ENCODE assay signal across 9 cellular contexts in the genomic region with DNA sequence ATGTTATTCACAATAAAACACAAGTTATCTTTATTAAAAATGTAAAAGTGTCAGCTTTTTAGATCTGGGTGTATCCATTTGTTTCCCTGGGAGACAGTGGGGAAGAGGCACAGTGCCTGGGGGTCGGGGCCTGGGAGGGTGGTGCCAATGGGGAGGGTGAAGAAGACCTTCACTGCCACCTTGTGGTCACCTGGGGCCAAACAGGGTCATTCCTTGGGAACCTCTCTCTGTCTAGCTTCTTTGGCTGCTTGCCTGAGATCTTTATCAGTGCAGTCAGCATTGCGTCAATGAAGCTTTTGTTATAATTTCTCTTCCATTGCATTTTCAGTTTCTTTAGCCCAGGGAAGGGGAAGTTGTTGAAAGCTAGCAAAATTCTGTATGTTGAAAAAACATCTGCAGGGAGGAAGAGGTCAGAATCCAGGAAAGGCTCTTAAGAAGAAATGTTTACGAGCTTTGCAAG. TPM values are rescaled to one million over a fixed set of nuclear protein-coding genes. Genes with fewer than 3 reads are reported as not detected.
DNase-seq lines count a peak whose midpoint lies in the region; ATAC-seq, FAIRE-seq and TF ChIP-seq lines count a peak whose summit lies in the region.
"Had no signal": no experiment of that assay in that cellular context is flagged by ENCODE, and none has a peak within 500 bp of the region (broad histone marks: within the 10 kb centered on the region; RNA-seq: fewer than 3 reads in every experiment).

No MANE protein-coding gene starts in this region.

- DNase-seq in CD8-positive, alpha-beta T cell, result peak in 2 of 7 experiments; percentile 12
- DNase-seq in GM19239 (ENCODE audit: insufficient read length, low spot score), result peak; percentile 79
- DNase-seq in NCI-H345 treated with DMSO at 0.1 percent for 48 hours (lab: John Stamatoyannopoulos, UW; ENCODE audit: unreplicated experiment), result peak; percentile 21
- peak; percentile 54 to 64 for DNase-seq in activated CD4-positive, alpha-beta T cell treated with anti-CD3 and anti-CD28 coated beads, Interleukin-2, amount 50 U/mL, for 48 hours
- DNase-seq in fibroblast of mammary gland (ENCODE audit: low read depth), result peak; percentile 53
- DNase-seq in neural crest cell (ENCODE audit: low read depth, low spot score), result peak; percentile 73
- no peak for DNase-seq in suprapubic skin (ENCODE audit: low spot score in 2 of 2)

- no peak overlapping the region for H3K27ac Mint-ChIP-seq in CD8-positive, alpha-beta T cell
- H3K27ac Mint-ChIP-seq in neural crest cell (ENCODE audit: unreplicated experiment), result no peak overlapping the region
- H3K27ac Mint-ChIP-seq: T-helper 1 cell treated with Interleukin-12 subunit alpha and Interleukin-12 subunit beta and Interleukin-4 antibody, amounts not matched to agents 30 μg/mL and 1 μg/mL, for 36 hours had no signal

- H3K36me3 Mint-ChIP-seq in CD8-positive, alpha-beta T cell, result no peaks in the 10 kb centered on the region
- H3K36me3 Mint-ChIP-seq in neural crest cell (ENCODE audit: low read depth), result no peaks in the 10 kb centered on the region

- intact Hi-C loops in CD8-positive, alpha-beta T cell (cut with DNase I, micrococcal nuclease), result no loop called here

- no peaks in the 10 kb centered on the region for H3K36me3 ChIP-seq in CD8-positive, alpha-beta T cell (ENCODE audit: insufficient read depth, low read length)
- no peaks in the 10 kb centered on the region for H3K36me3 ChIP-seq in suprapubic skin

- no peak for TF ChIP-seq POLR2A in suprapubic skin (IDR thresholded peaks at IDR 0.05)

- 34% methylated on average over 3 of the region's 3 CpGs for WGBS in suprapubic skin

- no peak overlapping the region for H3K4me3 Mint-ChIP-seq in CD8-positive, alpha-beta T cell
- no peak overlapping the region for H3K4me3 Mint-ChIP-seq in neural crest cell
- H3K4me3 Mint-ChIP-seq: T-helper 1 cell treated with Interleukin-12 subunit alpha and Interleukin-12 subunit beta and Interleukin-4 antibody, amounts not matched to agents 30 μg/mL and 1 μg/mL, for 36 hours had no signal

- ATAC-seq in CD8-positive, alpha-beta T cell, result peak; percentile 29
- ATAC-seq in HG03432 (IDR thresholded peaks at IDR 0.05; ENCODE audit: unreplicated experiment), result peak; percentile 88

- H3K4me3 ChIP-seq in CD8-positive, alpha-beta T cell (ENCODE audit: low read depth, low read length), result no peak overlapping the region
- H3K4me3 ChIP-seq in fibroblast of mammary gland (ENCODE audit: control insufficient read depth, low read depth, low read length), result no peak overlapping the region
- H3K4me3 ChIP-seq in suprapubic skin, result no peak overlapping the region

- CTCF ChIA-PET in CD8-positive, alpha-beta T cell (lab: Charles Lee), result interaction anchor here (1.0 to 1.2 kb wide), 3 partner anchors 9 to 144 kb away, joined by 3 read pairs; no protein-coding TSS in a partner anchor

- H3K4me1 ChIP-seq in CD8-positive, alpha-beta T cell (ENCODE audit: insufficient read depth, low read length), result no peaks in the 10 kb centered on the region
- peaks cover 6% of the 10 kb centered on the region for H3K4me1 ChIP-seq in suprapubic skin

- H3K9me3 ChIP-seq in CD8-positive, alpha-beta T cell (ENCODE audit: low read length), result no peaks in the 10 kb centered on the region
- no peaks in the 10 kb centered on the region for H3K9me3 ChIP-seq in suprapubic skin

- no peak overlapping the region for H3K27ac ChIP-seq in CD8-positive, alpha-beta T cell (ENCODE audit: low read depth, low read length)
- H3K27ac ChIP-seq in suprapubic skin, result no peak overlapping the region

- peaks cover 17% of the 10 kb centered on the region for H3K27me3 Mint-ChIP-seq in CD8-positive, alpha-beta T cell (ENCODE audit: low read depth)
- H3K27me3 Mint-ChIP-seq in neural crest cell (ENCODE audit: low read depth), result no peaks in the 10 kb centered on the region

- TF ChIP-seq EP300 in suprapubic skin (IDR thresholded peaks at IDR 0.05), result no peak

- TF ChIP-seq CTCF in CD8-positive, alpha-beta T cell (IDR thresholded peaks at IDR 0.05), result no peak
- peak; percentile 37 for TF ChIP-seq CTCF in fibroblast of mammary gland (conservative IDR thresholded peaks at IDR 0.05; ENCODE audit: control insufficient read depth, insufficient read depth, low read depth, low read length)
- peak; percentile 81 for TF ChIP-seq CTCF in neural crest cell (conservative IDR thresholded peaks at IDR 0.05)
- TF ChIP-seq CTCF in suprapubic skin (IDR thresholded peaks at IDR 0.05), result peak in 1 of 2 donors; percentile 36

- no peaks in the 10 kb centered on the region for H3K27me3 ChIP-seq in CD8-positive, alpha-beta T cell (ENCODE audit: insufficient read depth, low read length)
- H3K27me3 ChIP-seq in suprapubic skin, result peaks cover 3% of the 10 kb centered on the region

- peak; percentile 68 for FAIRE-seq in GM19239 (lab: Jason Lieb, UNC)

- no peaks in the 10 kb centered on the region for H3K9me3 Mint-ChIP-seq in CD8-positive, alpha-beta T cell
- no peaks in the 10 kb centered on the region for H3K9me3 Mint-ChIP-seq in neural crest cell
- H3K9me3 Mint-ChIP-seq: T-helper 1 cell treated with Interleukin-12 subunit alpha and Interleukin-12 subunit beta and Interleukin-4 antibody, amounts not matched to agents 30 μg/mL and 1 μg/mL, for 36 hours had no signal

- POLR2A ChIA-PET in CD8-positive, alpha-beta T cell (lab: Charles Lee), result interaction anchor here (0.6 kb wide), 1 partner anchor 15 kb away, joined by 7 read pairs; no protein-coding TSS in a partner anchor

- peaks cover 3% of the 10 kb centered on the region for H3K4me1 Mint-ChIP-seq in CD8-positive, alpha-beta T cell (ENCODE audit: low read depth)
- peaks cover 14% of the 10 kb centered on the region for H3K4me1 Mint-ChIP-seq in neural crest cell

RNA-seq across cellular contexts. Expression of a gene that starts 39.1 kb away (rescaled TPM):
- not detected for total RNA-seq in CD8-positive, alpha-beta T cell
- total RNA-seq in neural crest cell (13.7 and 14.6 TPM in 2 replicates), suprapubic skin (1 to 10 TPM in 1 of 4 donors, under 1 TPM in 2, not detected in 1; 0.30 to 1.3 (median 0.55) TPM)

Comparison
In these comparisons a context has a peak if more than half of its experiments do, and no peak if none do; other contexts are left out.
1. DNase-seq: peak in GM19239 (single experiment), NCI-H345 treated with DMSO at 0.1 percent for 48 hours (single experiment), activated CD4-positive, alpha-beta T cell treated with anti-CD3 and anti-CD28 coated beads, Interleukin-2, amount 50 U/mL, for 48 hours (2 of 2), fibroblast of mammary gland (single experiment) and neural crest cell (single experiment); none in suprapubic skin (0 of 2).